ENCODE assay signal across 8 cellular contexts in genomic region chr11:87036756-87037449, GRCh38. TPM values are rescaled to one million over a fixed set of nuclear protein-coding genes. Genes with fewer than 3 reads are reported as not detected.
A peak's percentile ranks its signal among the peaks of the same experiment; 100 is the strongest.
DNase-seq lines count a peak whose midpoint lies in the region; ATAC-seq and TF ChIP-seq lines count a peak whose summit lies in the region.

No MANE protein-coding gene starts in this region.

- H3K27ac ChIP-seq in A673 (ENCODE audit: low read depth, low read length, poor library complexity, severe bottlenecking), result peak overlapping the region; percentile 83
- H3K27ac ChIP-seq in iPS-20b (ENCODE audit: low read length), result peak overlapping the region; percentile 50

- H3K4me3 Mint-ChIP-seq in activated naive CD8-positive, alpha-beta T cell treated with anti-CD3 and anti-CD28 coated beads, Interleukin-2, amount 10 ng/mL, durations not matched to agents 7 days and 5 days, result peak overlapping the region; percentile 98
- peak overlapping the region; percentile 94 for H3K4me3 Mint-ChIP-seq in stimulated activated memory B cell treated with anti-CD40 and anti-IgM and Interleukin-4, amounts not matched to agents 10 μg/mL and 1 μg/mL and 100 μg/mL, for 72 hours

- peaks cover 30% of the 10 kb centered on the region for H3K4me1 Mint-ChIP-seq in activated naive CD8-positive, alpha-beta T cell treated with anti-CD3 and anti-CD28 coated beads, Interleukin-2, amount 10 ng/mL, durations not matched to agents 7 days and 5 days
- peaks cover 46% of the 10 kb centered on the region for H3K4me1 Mint-ChIP-seq in stimulated activated memory B cell treated with anti-CD40 and anti-IgM and Interleukin-4, amounts not matched to agents 10 μg/mL and 1 μg/mL and 100 μg/mL, for 72 hours

- peak; percentile 1 for ATAC-seq in GM18505 (IDR thresholded peaks at IDR 0.05; ENCODE audit: unreplicated experiment)
- ATAC-seq in HG03159 (IDR thresholded peaks at IDR 0.05; ENCODE audit: unreplicated experiment), result peak; percentile 6
- ATAC-seq in activated naive CD8-positive, alpha-beta T cell treated with anti-CD3 and anti-CD28 coated beads, Interleukin-2, amount 10 ng/mL, durations not matched to agents 7 days and 5 days (ENCODE audit: low read depth), result peak; percentile 1
- peak; percentile 27 for ATAC-seq in stimulated activated memory B cell treated with anti-CD40 and anti-IgM and Interleukin-4, amounts not matched to agents 10 μg/mL and 1 μg/mL and 100 μg/mL, for 72 hours

- H3K27me3 ChIP-seq in A673 (replicated peaks; ENCODE audit: insufficient read depth, low read depth, low read length, poor library complexity), result no peaks in the 10 kb centered on the region
- H3K27me3 ChIP-seq in iPS-20b (ENCODE audit: insufficient read depth, low read length), result no peaks in the 10 kb centered on the region

- CTCF ChIA-PET in A673 (lab: Charles Lee), result interaction anchor here (0.9 kb wide), 1 partner anchor 61 kb away, joined by 3 read pairs; no protein-coding TSS in a partner anchor

- BruUV-seq in A673 (replicated peaks; lab: Mats Ljungman, UMichigan), result TSS peak; percentile 84

- no peak for DNase-seq in A673 (ENCODE audit: low spot score)
- DNase-seq in activated naive CD8-positive, alpha-beta T cell treated with anti-CD3 and anti-CD28 coated beads, Interleukin-2, amount 10 ng/mL, durations not matched to agents 7 days and 5 days, result no peak
- DNase-seq in HT-29 (ENCODE audit: low spot score), result no peak
- no peak for DNase-seq in NCI-H1048 (lab: John Stamatoyannopoulos, UW)

- H3K9ac ChIP-seq in iPS-20b (ENCODE audit: low read depth, low read length), result peak overlapping the region; percentile 77; the same call in 1 of the 2 replicates

- POLR2A ChIA-PET in A673 (lab: Charles Lee; ENCODE audit: low non-redundant PET), result interaction anchor here (0.6 kb wide), 1 partner anchor 45 kb away, joined by 3 read pairs; no protein-coding TSS in a partner anchor
- POLR2A ChIA-PET in activated naive CD8-positive, alpha-beta T cell treated with anti-CD3 and anti-CD28 coated beads, Interleukin-2, amount 10 ng/mL, durations not matched to agents 7 days and 5 days (lab: Charles Lee), result interaction anchor here (1.0 to 2.1 kb wide), 5 partner anchors 10 to 61 kb away, joined by 3 to 27 read pairs (median 4); no protein-coding TSS in a partner anchor

- H3K4me3 ChIP-seq in A673 (ENCODE audit: low read depth, low read length, poor library complexity, severe bottlenecking) (peak overlapping the region; percentile 75), iPS-20b (ENCODE audit: low read length) (peak overlapping the region; percentile 92)

- H3K36me3 Mint-ChIP-seq in activated naive CD8-positive, alpha-beta T cell treated with anti-CD3 and anti-CD28 coated beads, Interleukin-2, amount 10 ng/mL, durations not matched to agents 7 days and 5 days, result peaks cover 17% of the 10 kb centered on the region
- H3K36me3 Mint-ChIP-seq in stimulated activated memory B cell treated with anti-CD40 and anti-IgM and Interleukin-4, amounts not matched to agents 10 μg/mL and 1 μg/mL and 100 μg/mL, for 72 hours, result peaks cover 14% of the 10 kb centered on the region

- intact Hi-C loops in A673 (cut with micrococcal nuclease; ENCODE audit: unreplicated experiment), result no loop called here

- peaks cover 9% of the 10 kb centered on the region for H3K27me3 Mint-ChIP-seq in activated naive CD8-positive, alpha-beta T cell treated with anti-CD3 and anti-CD28 coated beads, Interleukin-2, amount 10 ng/mL, durations not matched to agents 7 days and 5 days
- no peaks in the 10 kb centered on the region for H3K27me3 Mint-ChIP-seq in stimulated activated memory B cell treated with anti-CD40 and anti-IgM and Interleukin-4, amounts not matched to agents 10 μg/mL and 1 μg/mL and 100 μg/mL, for 72 hours

- H3K9me3 ChIP-seq in A673 (ENCODE audit: low read depth, low read length, poor library complexity, severe bottlenecking), result no peaks in the 10 kb centered on the region
- H3K9me3 ChIP-seq in iPS-20b (ENCODE audit: insufficient read depth, low read depth, low read length), result no peaks in the 10 kb centered on the region

- H3K27ac Mint-ChIP-seq in activated naive CD8-positive, alpha-beta T cell treated with anti-CD3 and anti-CD28 coated beads, Interleukin-2, amount 10 ng/mL, durations not matched to agents 7 days and 5 days, result peak overlapping the region; percentile 94
- peak overlapping the region; percentile 82 for H3K27ac Mint-ChIP-seq in stimulated activated memory B cell treated with anti-CD40 and anti-IgM and Interleukin-4, amounts not matched to agents 10 μg/mL and 1 μg/mL and 100 μg/mL, for 72 hours

- no peaks in the 10 kb centered on the region for H3K9me3 Mint-ChIP-seq in activated naive CD8-positive, alpha-beta T cell treated with anti-CD3 and anti-CD28 coated beads, Interleukin-2, amount 10 ng/mL, durations not matched to agents 7 days and 5 days
- no peaks in the 10 kb centered on the region for H3K9me3 Mint-ChIP-seq in stimulated activated memory B cell treated with anti-CD40 and anti-IgM and Interleukin-4, amounts not matched to agents 10 μg/mL and 1 μg/mL and 100 μg/mL, for 72 hours

- H3K36me3 ChIP-seq in A673 (ENCODE audit: insufficient read depth, low read length, poor library complexity, severe bottlenecking), result no peaks in the 10 kb centered on the region
- H3K36me3 ChIP-seq in iPS-20b (ENCODE audit: insufficient read depth, low read depth, low read length), result no peaks in the 10 kb centered on the region

- peaks cover 33% of the 10 kb centered on the region for H3K4me1 ChIP-seq in A673 (ENCODE audit: insufficient read depth, low read length, poor library complexity, severe bottlenecking)
- peaks cover 32% of the 10 kb centered on the region; the same call in 1 of the 2 replicates for H3K4me1 ChIP-seq in iPS-20b (ENCODE audit: insufficient read depth, low read length)

- no peak for TF ChIP-seq CTCF in A673 (conservative IDR thresholded peaks at IDR 0.05; ENCODE audit: low read depth, low read length)

- no peak for TF ChIP-seq POLR2A in GM18505 (IDR thresholded peaks at IDR 0.05; ENCODE audit: borderline replicate concordance, extremely low read depth, insufficient read depth, insufficient read length)

RNA-seq across cellular contexts. Expression of gene TMEM135, which starts 0.8 kb away (rescaled TPM):
- 70.3 and 86.7 TPM in 2 replicates for total RNA-seq in A673 (2021)
- 10 to 100 TPM; 29.2 to 34.5 TPM for total RNA-seq in activated naive CD8-positive, alpha-beta T cell treated with anti-CD3 and anti-CD28 coated beads, Interleukin-2, amount 10 ng/mL, durations not matched to agents 7 days and 5 days
- total RNA-seq in HT-29 (2014; rRNA removed; shearing (Covaris generic)), result 9.0 and 9.9 TPM in 2 replicates
